25 cellular contexts compared by ENCODE assay signal in genomic region chr15:66663664-66664063, GRCh38. TPM values are rescaled to one million over a fixed set of nuclear protein-coding genes. Genes with fewer than 3 reads are reported as not detected.
DNase-seq lines count a peak whose midpoint lies in the region; ATAC-seq, FAIRE-seq and TF ChIP-seq lines count a peak whose summit lies in the region.
"Had no signal": no experiment of that assay in that cellular context is flagged by ENCODE, and none has a peak within 500 bp of the region (broad histone marks: within the 10 kb centered on the region; RNA-seq: fewer than 3 reads in every experiment).

No MANE protein-coding gene starts in this region.

- no peak overlapping the region for H2AFZ ChIP-seq in K562 (ENCODE audit: low read depth, low read length)

- in situ Hi-C loops in K562 (cut with MboI), result no loop called here

- CTCF ChIA-PET in HEK293 (lab: Yijun Ruan, JAX) (interaction anchor here (1.2 kb wide), 1 partner anchor 35 kb away, joined by 3 read pairs; no protein-coding TSS in a partner anchor), K562 (lab: Yijun Ruan, JAX; ENCODE audit: low intra/inter-chr PET ratio) (no interaction called here)

- no peaks in the 10 kb centered on the region for H3K9me1 ChIP-seq in K562 (ENCODE audit: control insufficient read depth, insufficient read depth, low read length)

- TF ChIP-seq POLR2A in K562 (conservative IDR thresholded peaks at IDR 0.05) (no peak), upper lobe of left lung (IDR thresholded peaks at IDR 0.05) (no peak)

- POLR2A ChIA-PET in HEK293 (lab: Yijun Ruan, JAX), result no interaction called here
- POLR2A ChIA-PET in K562 (lab: Yijun Ruan, JAX), result no interaction called here

- H3K4me3 ChIP-seq in HEK293 (ENCODE audit: low read depth, low read length) (no peak overlapping the region), K562 (no peak overlapping the region), upper lobe of left lung (no peak overlapping the region)
- H3K4me3 ChIP-seq: BLaER1, GM12878 had no signal

- peaks cover 54% of the 10 kb centered on the region for H3K79me2 ChIP-seq in K562 (ENCODE audit: control insufficient read depth, insufficient read depth, low read length)

- 96% methylated on average over 2 of the region's 3 CpGs for WGBS in K562 (ENCODE audit: insufficient coverage, low coverage, missing lambda C conversion rate)
- 76 to 82% methylated on average over 3 of the region's 3 CpGs for WGBS in upper lobe of left lung, 2 donors

- no TSS peak for BruUV-seq in K562 (replicated peaks; lab: Mats Ljungman, UMichigan)

- TF ChIP-seq RAD21 in K562 (CRISPR knock-in tag; conservative IDR thresholded peaks at IDR 0.05 in 1 of 2, IDR thresholded peaks at IDR 0.05 in 1 of 2), result no peak

- no peaks in the 10 kb centered on the region for H4K20me1 ChIP-seq in K562 (replicated peaks; ENCODE audit: control insufficient read depth, insufficient read depth, low read length)
- H4K20me1 ChIP-seq: BLaER1 had no signal

- DNase-seq in K562 (ENCODE audit: extremely low read depth in 1 of 4, low spot score in 3 of 4) (no peak), upper lobe of left lung (no peak), NCI-H2196 (lab: John Stamatoyannopoulos, UW; ENCODE audit: unreplicated experiment) (no peak), cerebellar nuclear complex (lab: John Stamatoyannopoulos, UW) (no peak)
- DNase-seq: 8988T; ACHN; BE2C; C1 segment of cervical spinal cord; CD4-positive, alpha-beta memory T cell; CD4-positive, CD25-positive, alpha-beta regulatory T cell; CD8-positive, alpha-beta memory T cell; COR-L47; DMS 273 treated with DMSO at 0.1 percent for 48 hours; DMS153; DMS53; DMS79; DND-41; EL; GDM1 had no signal

- H3K4me1 ChIP-seq in HEK293 (ENCODE audit: control insufficient read depth, insufficient read depth, low read length), result no peaks in the 10 kb centered on the region
- H3K4me1 ChIP-seq in K562 (replicated peaks in 1 of 2; ENCODE audit: control insufficient read depth in 2 of 2, insufficient read depth in 2 of 2, low read length in 2 of 2), result peaks cover 28 to 30% of the 10 kb centered on the region in 2 experiments
- H3K4me1 ChIP-seq in upper lobe of left lung, result peaks cover 0 to 22% (median 6%) of the 10 kb centered on the region in 4 donors
- H3K4me1 ChIP-seq: BE2C had no signal

- H3K36me3 ChIP-seq in HEK293 (ENCODE audit: control insufficient read depth in 2 of 2, insufficient read depth in 1 of 2, low read length in 2 of 2), result no peaks in the 10 kb centered on the region
- peaks cover 69% of the 10 kb centered on the region for H3K36me3 ChIP-seq in K562 (ENCODE audit: control insufficient read depth, insufficient read depth, low read length)
- H3K36me3 ChIP-seq in upper lobe of left lung, result no peaks in the 10 kb centered on the region
- H3K36me3 ChIP-seq: BLaER1 had no signal

- ATAC-seq in K562 (no peak), upper lobe of left lung (ENCODE audit: low FRiP score in 2 of 2) (no peak)
- ATAC-seq: GM12878 had no signal

- H3K27me3 ChIP-seq in K562 (ENCODE audit: control insufficient read depth in 2 of 2, insufficient read depth in 2 of 2, low read length in 2 of 2) (no peaks in the 10 kb centered on the region), upper lobe of left lung (no peaks in the 10 kb centered on the region)
- H3K27me3 ChIP-seq: BE2C, BLaER1 had no signal

- H3K4me2 ChIP-seq in K562 (ENCODE audit: insufficient read depth, low read length), result no peak overlapping the region
- H3K4me2 ChIP-seq: BLaER1 had no signal

- TF ChIP-seq EP300 in K562 (IDR thresholded peaks at IDR 0.05; ENCODE audit: low read length), result no peak
- TF ChIP-seq EP300 in upper lobe of left lung (IDR thresholded peaks at IDR 0.05), result no peak

- intact Hi-C loops in K562 (cut with micrococcal nuclease), result no loop called here

- no peaks in the 10 kb centered on the region for H3K9me3 ChIP-seq in HEK293 (ENCODE audit: control insufficient read depth, insufficient read depth, low read depth, low read length)
- H3K9me3 ChIP-seq in K562 (replicated peaks; ENCODE audit: control insufficient read depth, insufficient read depth, low read depth, low read length), result no peaks in the 10 kb centered on the region; the same call in 1 of the 2 replicates
- H3K9me3 ChIP-seq in upper lobe of left lung, result no peaks in the 10 kb centered on the region
- H3K9me3 ChIP-seq: BE2C had no signal

- H3K9ac ChIP-seq in K562 (ENCODE audit: insufficient read depth in 1 of 2, low read depth in 2 of 2, low read length in 2 of 2), result no peak overlapping the region
- H3K9ac ChIP-seq: BLaER1 had no signal

- H3K27ac ChIP-seq in HEK293 (ENCODE audit: extremely low read depth, low read depth, low read length) (no peak overlapping the region), K562 (ENCODE audit: extremely low read depth, low read depth, low read length) (peak overlapping the region; percentile 99; the same call in 1 of the 3 replicates), upper lobe of left lung (peak overlapping the region in 3 of 4 donors; percentile 57 to 87 (median 84))
- H3K27ac ChIP-seq: BLaER1 had no signal

- no peak for FAIRE-seq in K562 (lab: Jason Lieb, UNC)
- FAIRE-seq: A204.1, GM12878, GM19239 had no signal

- TF ChIP-seq CTCF in HEK293 (tag by site-specific recombination; IDR thresholded peaks at IDR 0.05), result no peak
- TF ChIP-seq CTCF in K562 (IDR thresholded peaks at IDR 0.05 in 2 of 3, conservative IDR thresholded peaks at IDR 0.05 in 1 of 3; ENCODE audit: insufficient read depth in 2 of 3, low read depth in 1 of 3, low read length in 3 of 3), result no peak
- no peak for TF ChIP-seq CTCF in upper lobe of left lung (IDR thresholded peaks at IDR 0.05)

TF ChIP-seq in HEK293, 187 proteins besides CTCF, POLR2A, EP300 and RAD21:
- no peak for TF ChIP-seq ZNF600 (tag by site-specific recombination; IDR thresholded peaks at IDR 0.05)
- peak; percentile 94 for TF ChIP-seq ZNF184 (tag by site-specific recombination; IDR thresholded peaks at IDR 0.05)

TF ChIP-seq in K562, 482 proteins besides CTCF, POLR2A, EP300 and RAD21:
- TF ChIP-seq KLF6 (CRISPR knock-in tag; IDR thresholded peaks at IDR 0.05; ENCODE audit: borderline replicate concordance), result no peak
- TF ChIP-seq ZNF184 (CRISPR knock-in tag; IDR thresholded peaks at IDR 0.05), result 0 out of 2 replicates have a peak, but pooled peaks have one; percentile 15

RNA-seq across cellular contexts. Expression of gene SMAD6, which starts 38.4 kb away (rescaled TPM):
- 54.6 and 73.2 TPM in 2 replicates for total RNA-seq in K562 (2011; cell fraction: chromatin; rRNA removed; ENCODE audit: low replicate concordance)
- total RNA-seq in K562 (2011; cell fraction: nucleolus; rRNA removed), result 34.3 and 36.4 TPM in 2 replicates
- total RNA-seq in K562 (2011; cell fraction: nucleoplasm; rRNA removed), result 49.6 and 69.7 TPM in 2 replicates
- 11.3 and 14.5 TPM in 2 replicates for total RNA-seq in K562 (2014; rRNA removed)
- total RNA-seq in K562 (2014; rRNA removed; fragmentation: Illumina TruSeq; extraction: Trizol), result 1.7 and 2.5 TPM in 2 replicates
- total RNA-seq in K562 (2015; rRNA removed; fragmentation: Illumina TruSeq; extraction: Trizol), result 3.7 and 4.1 TPM in 2 replicates
- total RNA-seq in K562 (2021), result 14.2 and 15.5 TPM in 2 replicates
- polyA plus RNA-seq in K562 (2011; rRNA removed), result 5.3 and 9.2 TPM in 2 replicates
- 4.6 and 10.2 TPM in 2 replicates for polyA plus RNA-seq in K562 (2011; cell fraction: cytosol; rRNA removed)
- 10.8 and 14.0 TPM in 2 replicates for polyA plus RNA-seq in K562 (2011; cell fraction: nucleus; rRNA removed)
- polyA plus RNA-seq in K562 (2012), result 7.4 and 21.2 TPM in 2 replicates
- 1.1 and 1.4 TPM in 2 replicates for polyA plus RNA-seq in K562 (2014; fragmentation: Illumina TruSeq; extraction: Trizol)
- under 1 TPM; 0.10 to 0.13 TPM for polyA plus RNA-seq in K562 (2014; fragmentation: Nextera tagmentation; extraction: Ambion mirVana)
- 4.6 and 6.9 TPM in 2 replicates for polyA plus RNA-seq in K562 (2014; rRNA removed)
- 7.7 and 9.1 TPM in 2 replicates for polyA minus RNA-seq in K562 (2011; rRNA and poly(A)+ RNA removed)
- 12.8 and 25.8 TPM in 2 replicates for polyA minus RNA-seq in K562 (2011; cell fraction: cytosol; rRNA and poly(A)+ RNA removed)
- 13.9 and 32.1 TPM in 2 replicates for polyA minus RNA-seq in K562 (2011; cell fraction: nucleus; rRNA and poly(A)+ RNA removed)
- total RNA-seq in upper lobe of left lung, result 100 to 1,000 TPM in 3 of 6 donors, 10 to 100 TPM in 3; 76.6 to 377 (median 102) TPM
- polyA plus RNA-seq: CD14-positive monocyte; CD4-positive, alpha-beta memory T cell; CD4-positive, CD25-positive, alpha-beta regulatory T cell; CD8-positive, alpha-beta memory T cell had no signal

Comparison
In these comparisons a context has a peak if more than half of its experiments do, and no peak if none do; other contexts are left out.
1. Of the 44 proteins assayed by ChIP-seq in both K562 and HEK293: peak only in K562: none; only in HEK293: none; in both: ZNF184; in neither: 43.